ENCODE assay signal across 1 cellular context in the genomic region with DNA sequence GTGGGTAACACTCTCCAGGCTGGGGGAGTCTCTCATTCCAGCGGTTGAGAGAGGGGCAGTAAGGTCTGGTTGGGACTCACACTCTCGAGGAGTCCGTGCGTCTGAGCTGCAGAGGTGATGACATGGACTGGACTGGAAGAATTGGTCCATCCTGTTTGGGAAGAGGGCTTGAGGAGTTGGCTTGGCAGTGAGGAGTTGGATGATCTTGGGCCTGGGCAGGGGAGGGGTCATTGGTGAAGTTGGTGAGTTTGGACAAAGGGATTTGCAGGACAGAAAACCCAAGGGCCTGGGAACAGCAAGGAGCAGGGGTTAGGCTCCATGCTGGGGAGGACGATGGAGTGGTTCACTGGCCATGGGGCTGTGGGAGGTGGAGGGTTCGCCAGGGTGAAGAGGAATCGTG.
TF ChIP-seq lines count a peak whose summit lies in the region.

No MANE protein-coding gene starts in this region.

TF ChIP-seq in H1, 55 proteins besides CTCF, POLR2A, EP300 and RAD21:
- TF ChIP-seq CHD2 (IDR thresholded peaks at IDR 0.05; ENCODE audit: low read length): no peak
- no peak for TF ChIP-seq NRF1 (IDR thresholded peaks at IDR 0.05; ENCODE audit: low read depth, low read length)
- no peak for TF ChIP-seq BACH1 (IDR thresholded peaks at IDR 0.05; ENCODE audit: low read length)
- no peak for TF ChIP-seq ZNF274 (IDR thresholded peaks at IDR 0.05; ENCODE audit: borderline replicate concordance, extremely low read depth, low read length)
- TF ChIP-seq, protein P1, sequence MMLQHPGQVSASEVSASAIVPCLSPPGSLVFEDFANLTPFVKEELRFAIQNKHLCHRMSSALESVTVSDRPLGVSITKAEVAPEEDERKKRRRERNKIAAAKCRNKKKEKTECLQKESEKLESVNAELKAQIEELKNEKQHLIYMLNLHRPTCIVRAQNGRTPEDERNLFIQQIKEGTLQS (IDR thresholded peaks at IDR 0.05; ENCODE audit: insufficient read depth, low read depth, low read length): no peak
- no peak for TF ChIP-seq JUND (IDR thresholded peaks at IDR 0.05; ENCODE audit: low read length)
- no peak for TF ChIP-seq EGR1 (IDR thresholded peaks at IDR 0.05; ENCODE audit: borderline replicate concordance, low read depth, low read length)
- TF ChIP-seq RNF2 (IDR thresholded peaks at IDR 0.05; ENCODE audit: borderline replicate concordance, low read depth, low read length, missing control alignments, poor library complexity, severe bottlenecking): no peak
- TF ChIP-seq CHD1 (IDR thresholded peaks at IDR 0.05; ENCODE audit: low read depth, low read length): no peak
- TF ChIP-seq EZH2 (IDR thresholded peaks at IDR 0.05; ENCODE audit: low read depth, low read length, severe bottlenecking): no peak
- TF ChIP-seq GTF2F1 (IDR thresholded peaks at IDR 0.05; ENCODE audit: borderline replicate concordance, low read depth, low read length): no peak
TF ChIP-seq in H1: peak in this region for 0.
